Comparison of ENCODE assay signal across 9 cellular contexts in the genomic region with DNA sequence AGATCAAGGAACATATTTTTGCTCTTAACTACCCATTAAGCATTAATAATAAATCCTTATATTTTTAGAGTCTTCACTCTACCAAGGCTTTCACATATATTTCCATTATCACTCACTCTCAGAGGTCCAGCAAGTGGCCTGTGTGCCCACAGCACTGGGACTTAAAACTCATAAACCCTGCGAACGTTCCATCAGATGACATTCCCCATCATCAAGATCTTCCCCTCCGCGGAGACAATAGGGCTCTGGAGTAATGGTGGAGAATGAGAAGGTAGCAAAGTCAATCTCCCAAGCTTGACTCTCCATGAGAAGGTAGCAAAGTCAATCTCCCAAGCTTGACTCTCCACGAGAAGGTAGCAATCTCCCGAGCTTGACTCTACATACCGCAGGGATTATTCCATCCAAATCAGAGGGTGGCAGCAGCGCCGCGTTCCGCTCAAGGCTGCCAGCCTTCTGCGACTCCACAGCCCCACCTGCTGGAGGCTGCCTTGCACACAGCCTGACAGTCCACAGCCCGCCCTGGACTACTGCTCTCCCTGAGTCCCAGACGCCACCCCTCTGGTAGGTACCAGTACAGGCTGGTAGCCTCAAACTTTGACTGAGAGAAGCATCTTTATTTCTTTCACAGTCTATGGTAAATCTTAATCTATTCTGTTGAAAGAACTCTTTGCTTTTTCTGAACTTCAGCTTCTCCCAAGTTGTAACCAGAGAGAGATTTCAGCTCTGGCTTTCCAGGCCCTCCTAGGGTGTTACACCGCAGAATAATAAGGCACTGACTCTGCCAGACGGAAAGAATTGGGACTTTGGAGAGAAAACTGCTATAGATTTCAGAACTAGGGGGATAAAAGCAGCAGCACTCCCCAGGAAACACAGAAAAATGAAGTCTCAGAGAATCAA. TPM values are rescaled to one million over a fixed set of nuclear protein-coding genes. Genes with fewer than 3 reads are reported as not detected.
DNase-seq lines count a peak whose midpoint lies in the region; ATAC-seq and TF ChIP-seq lines count a peak whose summit lies in the region.
"Had no signal": no experiment of that assay in that cellular context is flagged by ENCODE, and none has a peak within 500 bp of the region (broad histone marks: within the 10 kb centered on the region; RNA-seq: fewer than 3 reads in every experiment).

No MANE protein-coding gene starts in this region.

- TF ChIP-seq CTCF in GM12873 (IDR thresholded peaks at IDR 0.05; ENCODE audit: insufficient read depth, low read depth, low read length, missing control alignments) (peak; percentile 99), heart right ventricle (IDR thresholded peaks at IDR 0.05) (peak; percentile 91 to 99 (median 97))

- no peaks in the 10 kb centered on the region for H3K9me3 ChIP-seq in heart right ventricle

- intact Hi-C loops in heart right ventricle (cut with DNase I): loop anchor here in 3 of 10 donors (10.0 kb wide), 2 partner anchors 885 to 895 kb away; partner anchors contain the start of gene C1orf162 (in 1 of the 3)

- peak; percentile 92 for ATAC-seq in HG02610 (IDR thresholded peaks at IDR 0.05; ENCODE audit: unreplicated experiment)
- ATAC-seq in heart right ventricle: peak; percentile 97 to 99 (median 99)

- WGBS in heart right ventricle, 2 donors: 19 to 21% methylated on average over 16 of the region's 16 CpGs

- H3K36me3 ChIP-seq in heart right ventricle: no peaks in the 10 kb centered on the region

- no peak overlapping the region for H3K4me3 ChIP-seq in heart right ventricle
- H3K4me3 ChIP-seq: skin epidermis had no signal

- H3K27me3 ChIP-seq in heart right ventricle: peaks cover 0 to 38% (median 0%) of the 10 kb centered on the region in 7 donors

- DNase-seq in NCI-H1105 treated with DMSO at 0.1 percent for 48 hours (lab: John Stamatoyannopoulos, UW) (peak; percentile 79), T follicular helper cell (ENCODE audit: low read depth) (peak; percentile 76), heart right ventricle (peak; percentile 85 to 88), retina (peak; percentile 90), NCI-H524 treated with DMSO at 0.1 percent for 48 hours (lab: John Stamatoyannopoulos, UW) (no peak)
- peak; percentile 62 for DNase-seq in activated naive CD8-positive, alpha-beta T cell treated with anti-CD3 and anti-CD28 coated beads, Interleukin-2, amount 50 U/mL, for 16 hours (ENCODE audit: low read depth, low spot score)

- H3K27ac ChIP-seq in heart right ventricle: no peak overlapping the region
- H3K27ac ChIP-seq: skin epidermis had no signal

- peaks cover 0 to 4% (median 0%) of the 10 kb centered on the region in 9 donors for H3K4me1 ChIP-seq in heart right ventricle

RNA-seq across cellular contexts. Expression of gene CTTNBP2NL, which starts 26.4 kb away (rescaled TPM):
- total RNA-seq in heart right ventricle: 10 to 100 TPM; 12.1 to 20.6 (median 17.5) TPM
- polyA plus RNA-seq in heart right ventricle: 1 to 10 TPM; 3.9 to 6.7 TPM
